Comparison of ENCODE assay signal across 1 cellular context in the genomic region with DNA sequence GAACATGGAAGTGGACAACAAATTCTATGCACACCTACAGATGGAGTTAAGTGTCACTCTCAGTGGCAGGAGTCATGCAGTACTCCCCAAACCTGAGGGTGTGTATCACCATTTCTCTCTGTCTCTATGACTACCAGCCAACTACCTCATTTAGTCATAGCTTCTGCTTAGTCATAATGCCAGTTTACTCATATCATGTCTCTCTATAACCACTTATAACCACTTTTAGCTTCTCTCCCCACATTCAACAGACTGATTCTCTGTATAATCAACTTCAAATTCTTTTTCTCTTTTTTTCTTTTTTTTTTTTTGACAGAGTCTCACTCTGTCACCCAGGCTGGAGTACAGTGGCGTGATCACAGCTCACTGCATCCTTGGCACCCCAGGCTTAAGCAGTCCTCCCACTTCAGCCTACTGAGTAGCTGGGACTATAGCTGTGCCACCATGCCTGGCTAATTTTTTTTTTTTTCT.
A peak's percentile ranks its signal among the peaks of the same experiment; 100 is the strongest.
TF ChIP-seq lines count a peak whose summit lies in the region.

No MANE protein-coding gene starts in this region.

TF ChIP-seq in K562, 482 proteins besides CTCF, POLR2A, EP300 and RAD21 (continued from another document):
- TF ChIP-seq, protein P1, sequence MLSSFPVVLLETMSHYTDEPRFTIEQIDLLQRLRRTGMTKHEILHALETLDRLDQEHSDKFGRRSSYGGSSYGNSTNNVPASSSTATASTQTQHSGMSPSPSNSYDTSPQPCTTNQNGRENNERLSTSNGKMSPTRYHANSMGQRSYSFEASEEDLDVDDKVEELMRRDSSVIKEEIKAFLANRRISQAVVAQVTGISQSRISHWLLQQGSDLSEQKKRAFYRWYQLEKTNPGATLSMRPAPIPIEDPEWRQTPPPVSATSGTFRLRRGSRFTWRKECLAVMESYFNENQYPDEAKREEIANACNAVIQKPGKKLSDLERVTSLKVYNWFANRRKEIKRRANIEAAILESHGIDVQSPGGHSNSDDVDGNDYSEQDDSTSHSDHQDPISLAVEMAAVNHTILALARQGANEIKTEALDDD (IDR thresholded peaks at IDR 0.05), result peak; percentile 78
- TF ChIP-seq C11orf30 (IDR thresholded peaks at IDR 0.05; ENCODE audit: low read depth) (peak; percentile 77), MEF2A (IDR thresholded peaks at IDR 0.05; ENCODE audit: control insufficient read depth, low read depth, low read length) (no peak), HIVEP1 (CRISPR knock-in tag; IDR thresholded peaks at IDR 0.05) (no peak), ZKSCAN8 (CRISPR knock-in tag; IDR thresholded peaks at IDR 0.05) (0 out of 2 replicates have a peak, but pooled peaks have one; percentile 31), RFX1 (IDR thresholded peaks at IDR 0.05) (peak; percentile 86), DPF2 (IDR thresholded peaks at IDR 0.05) (peak; percentile 43; the same call in 1 of the 2 replicates), PCBP1 (IDR thresholded peaks at IDR 0.05; ENCODE audit: low read depth, low read length, poor library complexity, severe bottlenecking) (no peak), ZNF316 (IDR thresholded peaks at IDR 0.05) (peak; percentile 72), FOSL1 (tag; conservative IDR thresholded peaks at IDR 0.05) (peak; percentile 92), NFE2 (IDR thresholded peaks at IDR 0.05; ENCODE audit: low read depth) (peak; percentile 82), BHLHE40 (IDR thresholded peaks at IDR 0.05; ENCODE audit: low read length) (0 out of 2 replicates have a peak, but pooled peaks have one; percentile 10), ZNF263 (CRISPR knock-in tag; IDR thresholded peaks at IDR 0.05; ENCODE audit: borderline replicate concordance) (peak; percentile 25; the same call in 1 of the 2 replicates), ARID2 (IDR thresholded peaks at IDR 0.05) (no peak), MAFG (tag; conservative IDR thresholded peaks at IDR 0.05) (peak; percentile 50), SRSF3 (IDR thresholded peaks at IDR 0.05; ENCODE audit: insufficient read depth, low read length) (no peak), ZNF311 (CRISPR knock-in tag; IDR thresholded peaks at IDR 0.05) (no peak), MAFF (IDR thresholded peaks at IDR 0.05; ENCODE audit: low read length) (peak; percentile 45; the same call in 1 of the 2 replicates), FOXJ3 (CRISPR knock-in tag; IDR thresholded peaks at IDR 0.05) (peak; percentile 72; the same call in 1 of the 2 replicates), TRIM28 (IDR thresholded peaks at IDR 0.05) (no peak), JUND (IDR thresholded peaks at IDR 0.05; ENCODE audit: borderline replicate concordance, low read depth, low read length) (peak; percentile 34; the same call in 1 of the 2 replicates), JUND (tag; IDR thresholded peaks at IDR 0.05; ENCODE audit: borderline replicate concordance, low read depth, low read length) (peak; percentile 56; the same call in 2 of the 3 replicates), CREM (IDR thresholded peaks at IDR 0.05; ENCODE audit: low read depth) (peak; percentile 26; the same call in 1 of the 2 replicates), NONO (IDR thresholded peaks at IDR 0.05; ENCODE audit: low read depth in 2 of 2, low read length in 1 of 2) (no peak), SMARCC2 (IDR thresholded peaks at IDR 0.05; ENCODE audit: low read depth) (0 out of 2 replicates have a peak, but pooled peaks have one; percentile 24), SMARCE1 (IDR thresholded peaks at IDR 0.05) (0 out of 2 replicates have a peak, but pooled peaks have one; percentile 18), WHSC1 (IDR thresholded peaks at IDR 0.05; ENCODE audit: low read length) (no peak), JUN (IDR thresholded peaks at IDR 0.05; ENCODE audit: borderline replicate concordance, low read depth, low read length) (0 out of 2 replicates have a peak, but pooled peaks have one; percentile 33), JUN (CRISPR knock-in tag; IDR thresholded peaks at IDR 0.05; ENCODE audit: borderline replicate concordance) (peak; percentile 48; the same call in 1 of the 2 replicates)
- TF ChIP-seq, protein P2, sequence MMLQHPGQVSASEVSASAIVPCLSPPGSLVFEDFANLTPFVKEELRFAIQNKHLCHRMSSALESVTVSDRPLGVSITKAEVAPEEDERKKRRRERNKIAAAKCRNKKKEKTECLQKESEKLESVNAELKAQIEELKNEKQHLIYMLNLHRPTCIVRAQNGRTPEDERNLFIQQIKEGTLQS (IDR thresholded peaks at IDR 0.05), result peak; percentile 72
- TF ChIP-seq, protein P2 (CRISPR knock-in tag; conservative IDR thresholded peaks at IDR 0.05), result no peak
- TF ChIP-seq, protein P3, sequence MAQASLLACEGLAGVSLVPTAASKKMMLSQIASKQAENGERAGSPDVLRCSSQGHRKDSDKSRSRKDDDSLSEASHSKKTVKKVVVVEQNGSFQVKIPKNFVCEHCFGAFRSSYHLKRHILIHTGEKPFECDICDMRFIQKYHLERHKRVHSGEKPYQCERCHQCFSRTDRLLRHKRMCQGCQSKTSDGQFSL (CRISPR knock-in tag; IDR thresholded peaks at IDR 0.05), result no peak
- TF ChIP-seq, protein P3 (tag; IDR thresholded peaks at IDR 0.05), result no peak
